ENCODE assay signal across 8 cellular contexts in the genomic region with DNA sequence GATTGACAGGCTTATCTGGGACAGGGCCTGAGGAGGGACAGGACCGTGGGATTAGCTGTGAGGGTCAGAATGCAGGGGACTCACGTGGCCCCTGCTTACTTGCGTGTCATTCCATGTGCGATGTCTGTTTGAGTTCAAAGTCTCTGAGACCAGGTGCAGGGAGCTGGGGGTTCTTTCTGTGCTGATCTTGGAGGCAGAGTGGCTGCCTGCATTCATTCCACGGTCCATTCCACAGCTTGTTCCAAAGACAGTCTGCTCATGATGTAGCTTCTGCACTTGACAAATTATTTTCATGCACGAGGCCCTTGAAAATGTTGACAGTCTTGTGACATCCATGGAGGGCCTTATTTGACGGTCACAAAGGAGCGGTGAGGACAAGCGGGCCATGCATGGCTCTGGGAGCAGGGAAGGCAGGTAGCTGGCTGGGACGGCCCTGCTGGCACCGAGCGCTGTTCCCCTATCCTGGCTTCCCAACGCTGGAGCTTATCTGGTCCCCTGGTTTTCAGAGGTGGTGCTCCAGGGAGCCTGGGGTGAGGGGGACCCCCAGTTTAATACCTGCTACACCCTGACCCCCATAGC. TPM values are rescaled to one million over a fixed set of nuclear protein-coding genes. Genes with fewer than 3 reads are reported as not detected.
DNase-seq lines count a peak whose midpoint lies in the region; TF ChIP-seq lines count a peak whose summit lies in the region.

No MANE protein-coding gene starts in this region.

- peak overlapping the region; percentile 83 for H3K4me2 ChIP-seq in osteoblast (ENCODE audit: insufficient read depth, low read length)

- H3K27me3 ChIP-seq in osteoblast (ENCODE audit: insufficient read depth, low read length): no peaks in the 10 kb centered on the region

- peak overlapping the region; percentile 47 for H3K4me3 ChIP-seq in epithelial cell of proximal tubule (ENCODE audit: low read depth, low read length)
- peak overlapping the region; percentile 73 for H3K4me3 ChIP-seq in osteoblast (ENCODE audit: insufficient read depth, low read length)

- peaks cover 41% of the 10 kb centered on the region for H4K20me1 ChIP-seq in osteoblast (ENCODE audit: insufficient read depth, low read length)

- H3K36me3 ChIP-seq in osteoblast (ENCODE audit: insufficient read depth, low read length): peaks cover 9% of the 10 kb centered on the region

- peaks cover 18% of the 10 kb centered on the region for H3K4me1 ChIP-seq in osteoblast (ENCODE audit: insufficient read depth, low read length)

- DNase-seq in COLO668 (lab: John Stamatoyannopoulos, UW; ENCODE audit: unreplicated experiment) (peak; percentile 38), RKO (ENCODE audit: low spot score) (peak; percentile 18), epithelial cell of proximal tubule (ENCODE audit: low read depth) (no peak), osteoblast (ENCODE audit: insufficient read length, low spot score, missing footprints) (peak; percentile 83), LoVo (ENCODE audit: low spot score) (no peak), NCI-H1417 treated with DMSO at 0.1 percent for 48 hours (lab: John Stamatoyannopoulos, UW) (no peak), NCI-H2081 (lab: John Stamatoyannopoulos, UW) (no peak), hippocampal formation (lab: John Stamatoyannopoulos, UW) (no peak)

- peak overlapping the region; percentile 69 for H3K27ac ChIP-seq in osteoblast (ENCODE audit: low read depth, low read length)

- H3K9me3 ChIP-seq in osteoblast (ENCODE audit: low read depth, low read length): no peaks in the 10 kb centered on the region

- TF ChIP-seq CTCF in epithelial cell of proximal tubule (conservative IDR thresholded peaks at IDR 0.05; ENCODE audit: low read depth, low read length): no peak
- no peak for TF ChIP-seq CTCF in osteoblast (IDR thresholded peaks at IDR 0.05; ENCODE audit: extremely low read depth, low read depth, low read length)

- H2AFZ ChIP-seq in osteoblast (ENCODE audit: low read length): peak overlapping the region; percentile 87

- peaks cover 86% of the 10 kb centered on the region for H3K79me2 ChIP-seq in osteoblast (ENCODE audit: insufficient read depth, low read length)

RNA-seq across cellular contexts. Expression of a gene that starts 23.0 kb away (rescaled TPM):
- 66.7 and 68.3 TPM in 2 replicates for total RNA-seq in epithelial cell of proximal tubule
- 10.5 and 11.2 TPM in 2 replicates for total RNA-seq in osteoblast

Comparison
In these comparisons a context has a peak if more than half of its experiments do, and no peak if none do; other contexts are left out.
1. DNase-seq: peak in COLO668 (single experiment), RKO (single experiment) and osteoblast (single experiment); none in epithelial cell of proximal tubule (single experiment), LoVo (single experiment), NCI-H1417 treated with DMSO at 0.1 percent for 48 hours (single experiment), NCI-H2081 (0 of 2) and hippocampal formation (0 of 2).